Comparison of ENCODE assay signal across 21 cellular contexts in the genomic region with DNA sequence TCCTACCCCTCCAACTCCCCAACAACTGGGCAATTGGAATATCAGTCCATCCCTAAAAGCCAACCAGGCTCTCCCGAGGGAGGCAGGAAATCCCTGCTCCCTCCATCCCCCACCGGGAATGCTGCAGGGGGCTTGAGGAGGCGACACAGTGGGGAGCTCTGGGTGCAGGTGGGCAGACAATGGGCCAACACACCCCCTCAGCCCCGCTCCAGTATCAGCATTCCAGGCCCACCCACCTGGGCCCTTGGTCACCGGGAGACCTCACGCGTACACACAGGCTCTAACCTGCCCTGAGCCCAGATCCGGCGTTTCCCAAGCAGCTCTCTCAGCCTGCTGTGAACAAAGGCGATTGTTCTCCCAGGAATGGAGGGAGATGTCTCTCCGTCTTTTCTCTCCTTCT. TPM values are rescaled to one million over a fixed set of nuclear protein-coding genes. Genes with fewer than 3 reads are reported as not detected.
DNase-seq lines count a peak whose midpoint lies in the region; ATAC-seq and TF ChIP-seq lines count a peak whose summit lies in the region.
"Had no signal": no experiment of that assay in that cellular context is flagged by ENCODE, and none has a peak within 500 bp of the region (broad histone marks: within the 10 kb centered on the region; RNA-seq: fewer than 3 reads in every experiment).

No MANE protein-coding gene starts in this region.

- no peaks in the 10 kb centered on the region for H3K36me3 Mint-ChIP-seq in progenitor cell of endocrine pancreas (ENCODE audit: insufficient read depth)
- H3K36me3 Mint-ChIP-seq: stimulated activated effector memory CD8-positive, alpha-beta T cell treated with anti-CD3 and anti-CD28 coated beads, Interleukin-12 subunit alpha, Interleukin-12 subunit beta, amount 100 ng/mL, for 72 hours had no signal

- no peak for ATAC-seq in HG02571 (IDR thresholded peaks at IDR 0.05; ENCODE audit: unreplicated experiment)
- no peak for ATAC-seq in HG03457 (IDR thresholded peaks at IDR 0.05; ENCODE audit: unreplicated experiment)
- ATAC-seq in GM21423 (IDR thresholded peaks at IDR 0.05; ENCODE audit: unreplicated experiment): no peak
- ATAC-seq: activated CD4-positive, CD25-positive, alpha-beta regulatory T cell treated with anti-CD3 and anti-CD28 coated beads, Interleukin-2, amount 50 U/mL, for 24 hours; activated T-helper 17 cell treated with anti-CD3 and anti-CD28 coated beads, Interleukin-2, amount 50 U/mL, for 72 hours; heart left ventricle; left lobe of liver; stimulated activated effector memory CD8-positive, alpha-beta T cell treated with anti-CD3 and anti-CD28 coated beads, Interleukin-12 subunit alpha, Interleukin-12 subunit beta, amount 100 ng/mL, for 72 hours had no signal

- no peaks in the 10 kb centered on the region for H3K9me3 Mint-ChIP-seq in progenitor cell of endocrine pancreas (ENCODE audit: low read depth)
- H3K9me3 Mint-ChIP-seq: activated T-helper 17 cell treated with anti-CD3 and anti-CD28 coated beads, Interleukin-2, amount 50 U/mL, for 72 hours; stimulated activated effector memory CD8-positive, alpha-beta T cell treated with anti-CD3 and anti-CD28 coated beads, Interleukin-12 subunit alpha, Interleukin-12 subunit beta, amount 100 ng/mL, for 72 hours; T-helper 2 cell treated with Interferon-gamma antibody and Interleukin-4, amounts not matched to agents 5 μg/mL and 100 μg/mL, for 36 hours had no signal

- DNase-seq in HPDE6-E6E7 (ENCODE audit: extremely low spot score) (peak; percentile 61), SK-MEL-5 (ENCODE audit: low read depth, low spot score) (peak; percentile 14), progenitor cell of endocrine pancreas (ENCODE audit: low spot score, unreplicated experiment) (peak; percentile 19), amniotic stem cell (lab: John Stamatoyannopoulos, UW) (no peak)
- DNase-seq: central memory CD4-positive, alpha-beta T cell; GOT3; heart left ventricle; NCI-H1694; NCI-H446; thyroid gland had no signal

- H3K9me3 ChIP-seq in iPS-15b (ENCODE audit: control insufficient read depth, insufficient read depth, low read length): no peaks in the 10 kb centered on the region
- H3K9me3 ChIP-seq: heart left ventricle, thyroid gland had no signal

- H3K27me3 ChIP-seq in iPS-15b (ENCODE audit: control insufficient read depth, insufficient read depth, low read length): no peaks in the 10 kb centered on the region
- H3K27me3 ChIP-seq: heart left ventricle, thyroid gland had no signal

- peaks cover 41% of the 10 kb centered on the region for H3K4me1 Mint-ChIP-seq in progenitor cell of endocrine pancreas (ENCODE audit: low read depth)
- H3K4me1 Mint-ChIP-seq: activated T-helper 17 cell treated with anti-CD3 and anti-CD28 coated beads, Interleukin-2, amount 50 U/mL, for 72 hours; B cell had no signal

- H3K27ac Mint-ChIP-seq in progenitor cell of endocrine pancreas: peak overlapping the region; percentile 98
- H3K27ac Mint-ChIP-seq: activated T-helper 17 cell treated with anti-CD3 and anti-CD28 coated beads, Interleukin-2, amount 50 U/mL, for 72 hours; B cell; stimulated activated effector memory CD8-positive, alpha-beta T cell treated with anti-CD3 and anti-CD28 coated beads, Interleukin-12 subunit alpha, Interleukin-12 subunit beta, amount 100 ng/mL, for 72 hours; T-helper 2 cell treated with Interferon-gamma antibody and Interleukin-4, amounts not matched to agents 5 μg/mL and 100 μg/mL, for 36 hours had no signal

- no peak for TF ChIP-seq CTCF in progenitor cell of endocrine pancreas (IDR thresholded peaks at IDR 0.05; ENCODE audit: unreplicated experiment)

- peak overlapping the region; percentile 28 for H3K4me3 ChIP-seq in iPS-15b (ENCODE audit: low read depth, low read length)
- H3K4me3 ChIP-seq: heart left ventricle, thyroid gland had no signal

- H3K4me3 Mint-ChIP-seq in progenitor cell of endocrine pancreas (ENCODE audit: low read depth): peak overlapping the region; percentile 27
- H3K4me3 Mint-ChIP-seq: activated T-helper 17 cell treated with anti-CD3 and anti-CD28 coated beads, Interleukin-2, amount 50 U/mL, for 72 hours; B cell; stimulated activated effector memory CD8-positive, alpha-beta T cell treated with anti-CD3 and anti-CD28 coated beads, Interleukin-12 subunit alpha, Interleukin-12 subunit beta, amount 100 ng/mL, for 72 hours; T-helper 2 cell treated with Interferon-gamma antibody and Interleukin-4, amounts not matched to agents 5 μg/mL and 100 μg/mL, for 36 hours had no signal

- in situ Hi-C loops in SK-MEL-5 (cut with HindIII; ENCODE audit: low pct_unique_long_range_greater_than_20kb, low sequenced_read_pairs): no loop called here

- peak overlapping the region; percentile 72 for H3K9ac ChIP-seq in iPS-15b (ENCODE audit: low read depth, low read length)
- H3K9ac ChIP-seq: parathyroid adenoma had no signal

- no peaks in the 10 kb centered on the region for H3K36me3 ChIP-seq in iPS-15b (ENCODE audit: control insufficient read depth, insufficient read depth, low read length)
- H3K36me3 ChIP-seq: heart left ventricle, thyroid gland had no signal

- no peaks in the 10 kb centered on the region for H3K27me3 Mint-ChIP-seq in progenitor cell of endocrine pancreas
- H3K27me3 Mint-ChIP-seq: activated T-helper 17 cell treated with anti-CD3 and anti-CD28 coated beads, Interleukin-2, amount 50 U/mL, for 72 hours; B cell had no signal

- peaks cover 28% of the 10 kb centered on the region for H3K4me1 ChIP-seq in iPS-15b (ENCODE audit: control insufficient read depth, insufficient read depth, low read length)
- H3K4me1 ChIP-seq: parathyroid adenoma, thyroid gland had no signal

RNA-seq across cellular contexts. Expression of a gene that starts 37.6 kb away (rescaled TPM):
- 12.7 and 13.2 TPM in 2 replicates for total RNA-seq in SK-MEL-5 (2014; rRNA removed; shearing (Covaris generic))
- polyA plus RNA-seq in SK-MEL-5 (2015; cell fraction: cytosol; rRNA removed): 12.8 and 17.7 TPM in 2 replicates
- 5.6 and 7.5 TPM in 2 replicates for polyA plus RNA-seq in SK-MEL-5 (2015; cell fraction: nucleus; rRNA removed)
- total RNA-seq in progenitor cell of endocrine pancreas: 74.2 and 74.4 TPM in 2 replicates
